ENCODE assay signal across 15 cellular contexts in genomic region chr10:8224591-8224990, GRCh38.
DNase-seq lines count a peak whose midpoint lies in the region; TF ChIP-seq lines count a peak whose summit lies in the region.
"Had no signal": no experiment of that assay in that cellular context is flagged by ENCODE, and none has a peak within 500 bp of the region (broad histone marks: within the 10 kb centered on the region; RNA-seq: fewer than 3 reads in every experiment).

No MANE protein-coding gene starts in this region.

- H2AK5ac ChIP-seq in trophoblast cell (ENCODE audit: low read length), result no peak overlapping the region

- no peaks in the 10 kb centered on the region for H3K27me3 ChIP-seq in trophoblast cell (ENCODE audit: insufficient read depth, low read length)
- no peaks in the 10 kb centered on the region for H3K27me3 ChIP-seq in effector memory CD4-positive, alpha-beta T cell (replicated peaks; ENCODE audit: control insufficient read depth, insufficient read depth, low read length, poor library complexity, severe bottlenecking)
- H3K27me3 ChIP-seq: BLaER1 treated with 17β-estradiol and CSF1 and Interleukin-3, amounts not matched to agents 10 nM and 100 nM had no signal

- H2AFZ ChIP-seq in trophoblast cell (ENCODE audit: insufficient read depth, low read length, poor library complexity), result no peak overlapping the region

- H3K79me1 ChIP-seq in trophoblast cell (ENCODE audit: low read length), result no peaks in the 10 kb centered on the region

- H3K4me1 ChIP-seq in HEK293 (ENCODE audit: control insufficient read depth, insufficient read depth, low read length) (0 out of 2 replicates have a peak, but pooled peaks cover 6% of the 10 kb centered on the region), trophoblast cell (ENCODE audit: control insufficient read depth in 1 of 2, insufficient read depth in 2 of 2, low read length in 2 of 2) (no peaks in the 10 kb centered on the region)
- H3K4me1 ChIP-seq in effector memory CD4-positive, alpha-beta T cell (ENCODE audit: control insufficient read depth, insufficient read depth, low read length, poor library complexity, severe bottlenecking), result peaks cover 7% of the 10 kb centered on the region
- H3K4me1 ChIP-seq: BLaER1 treated with 17β-estradiol and CSF1 and Interleukin-3, amounts not matched to agents 10 nM and 100 nM had no signal

- no peaks in the 10 kb centered on the region for H3K36me3 ChIP-seq in HEK293 (ENCODE audit: control insufficient read depth in 2 of 2, insufficient read depth in 1 of 2, low read length in 2 of 2)
- H3K36me3 ChIP-seq in trophoblast cell (ENCODE audit: control insufficient read depth in 1 of 2, insufficient read depth in 2 of 2, low read length in 2 of 2), result no peaks in the 10 kb centered on the region
- H3K36me3 ChIP-seq in effector memory CD4-positive, alpha-beta T cell (ENCODE audit: control insufficient read depth, insufficient read depth, low read length), result no peaks in the 10 kb centered on the region
- H3K36me3 ChIP-seq: BLaER1 treated with 17β-estradiol and CSF1 and Interleukin-3, amounts not matched to agents 10 nM and 100 nM had no signal

- CTCF ChIA-PET in HEK293 (lab: Yijun Ruan, JAX) (no interaction called here), RWPE1 (lab: Yijun Ruan, JAX) (no interaction called here)

- H3K18ac ChIP-seq in trophoblast cell (ENCODE audit: low read length), result no peak overlapping the region

- no peak overlapping the region for H3K4me2 ChIP-seq in trophoblast cell (ENCODE audit: low read length)
- H3K4me2 ChIP-seq: BLaER1 treated with 17β-estradiol and CSF1 and Interleukin-3, amounts not matched to agents 10 nM and 100 nM had no signal

- H3K4ac ChIP-seq in trophoblast cell (ENCODE audit: low read depth, low read length), result no peak overlapping the region

- H3K9me3 ChIP-seq in HEK293 (ENCODE audit: control insufficient read depth, insufficient read depth, low read depth, low read length) (no peaks in the 10 kb centered on the region), trophoblast cell (ENCODE audit: insufficient read depth, low read depth, low read length) (no peaks in the 10 kb centered on the region)
- no peaks in the 10 kb centered on the region for H3K9me3 ChIP-seq in effector memory CD4-positive, alpha-beta T cell (ENCODE audit: control insufficient read depth, low read length)
- H3K9me3 ChIP-seq: BLaER1 treated with 17β-estradiol and CSF1 and Interleukin-3, amounts not matched to agents 10 nM and 100 nM had no signal

- H3K27ac ChIP-seq in HEK293 (ENCODE audit: extremely low read depth, low read depth, low read length) (no peak overlapping the region), RWPE1 (no peak overlapping the region), trophoblast cell (ENCODE audit: low read depth, low read length) (no peak overlapping the region)
- H3K27ac ChIP-seq in effector memory CD4-positive, alpha-beta T cell (ENCODE audit: insufficient read depth, low read length, poor library complexity, severe bottlenecking), result no peak overlapping the region
- H3K27ac ChIP-seq: BLaER1 treated with 17β-estradiol and CSF1 and Interleukin-3, amounts not matched to agents 10 nM and 100 nM had no signal

- no peak overlapping the region for H4K12ac ChIP-seq in trophoblast cell (ENCODE audit: low read depth, low read length)

- H2BK120ac ChIP-seq in trophoblast cell (ENCODE audit: insufficient read depth, low read length, poor library complexity), result no peak overlapping the region

- H2BK12ac ChIP-seq in trophoblast cell (ENCODE audit: low read length), result no peak overlapping the region

- no peak for TF ChIP-seq CTCF in HEK293 (tag by site-specific recombination; IDR thresholded peaks at IDR 0.05)
- TF ChIP-seq CTCF in RWPE1 (conservative IDR thresholded peaks at IDR 0.05; ENCODE audit: low read depth), result no peak
- no peak for TF ChIP-seq CTCF in epithelial cell of esophagus (IDR thresholded peaks at IDR 0.05; ENCODE audit: insufficient read depth, low read depth, low read length, missing control alignments)

- H3K23ac ChIP-seq in trophoblast cell (ENCODE audit: low read length), result no peak overlapping the region

- H3K79me2 ChIP-seq in trophoblast cell (ENCODE audit: control insufficient read depth, insufficient read depth, low read length, poor library complexity), result no peaks in the 10 kb centered on the region

- H3K4me3 ChIP-seq in HEK293 (ENCODE audit: low read depth, low read length) (no peak overlapping the region), epithelial cell of esophagus (ENCODE audit: low read length) (no peak overlapping the region), trophoblast cell (ENCODE audit: low read depth, low read length) (no peak overlapping the region)
- no peak overlapping the region for H3K4me3 ChIP-seq in effector memory CD4-positive, alpha-beta T cell (ENCODE audit: insufficient read depth, low read depth, low read length, poor library complexity, severe bottlenecking)
- H3K4me3 ChIP-seq: BLaER1 treated with 17β-estradiol and CSF1 and Interleukin-3, amounts not matched to agents 10 nM and 100 nM; GM12878 had no signal

- POLR2A ChIA-PET in HEK293 (lab: Yijun Ruan, JAX), result no interaction called here
- POLR2A ChIA-PET in RWPE1 (lab: Yijun Ruan, JAX; ENCODE audit: low non-redundant PET), result interaction anchor here (0.6 kb wide), 1 partner anchor 38 kb away, joined by 3 read pairs; no protein-coding TSS in a partner anchor

- DNase-seq in RWPE1 (ENCODE audit: low spot score) (peak; percentile 31), epithelial cell of esophagus (ENCODE audit: low read depth) (peak; percentile 56), trophoblast cell (peak; percentile 89 to 93), NCI-H226 (no peak), activated gamma-delta T cell treated with Interleukin-2 at 50 U/mL for 16 hours (no peak)
- no peak for DNase-seq in effector memory CD4-positive, alpha-beta T cell
- DNase-seq: Calu3; CD8-positive, alpha-beta T cell; DMS79 treated with DMSO at 0.1 percent for 48 hours; GF-D8; GOT3; H7 had no signal

- no peak overlapping the region for H4K8ac ChIP-seq in trophoblast cell (ENCODE audit: low read depth, low read length)

- no peak overlapping the region for H3K14ac ChIP-seq in trophoblast cell (ENCODE audit: low read length)

- no peak overlapping the region for H4K91ac ChIP-seq in trophoblast cell (ENCODE audit: low read depth, low read length)

- no peak overlapping the region for H3K9ac ChIP-seq in trophoblast cell (ENCODE audit: low read length)
- H3K9ac ChIP-seq: BLaER1 treated with 17β-estradiol and CSF1 and Interleukin-3, amounts not matched to agents 10 nM and 100 nM had no signal

- no CpG with 5 or more reads among the region's 5 CpGs for WGBS in trophoblast cell (ENCODE audit: extremely low coverage, insufficient coverage, insufficient read length)

- H2BK5ac ChIP-seq in trophoblast cell (ENCODE audit: low read depth, low read length, poor library complexity), result no peak overlapping the region

TF ChIP-seq in HEK293, 187 proteins besides CTCF, POLR2A, EP300 and RAD21:
- TF ChIP-seq PRDM4 (tag by site-specific recombination; IDR thresholded peaks at IDR 0.05), result peak; percentile 32; the same call in 1 of the 2 replicates
- TF ChIP-seq SP3 (tag by site-specific recombination; IDR thresholded peaks at IDR 0.05), result no peak
- no peak for TF ChIP-seq ZNF416 (tag by site-specific recombination; IDR thresholded peaks at IDR 0.05)
- TF ChIP-seq ZNF354C (tag by site-specific recombination; IDR thresholded peaks at IDR 0.05; ENCODE audit: borderline replicate concordance, low read depth), result no peak

Comparison
In these comparisons a context has a peak if more than half of its experiments do, and no peak if none do; other contexts are left out.
1. DNase-seq: peak in RWPE1 (single experiment), epithelial cell of esophagus (single experiment) and trophoblast cell (2 of 2); none in NCI-H226 (single experiment), effector memory CD4-positive, alpha-beta T cell (0 of 3) and activated gamma-delta T cell treated with Interleukin-2 at 50 U/mL for 16 hours (single experiment).